11 cellular contexts compared by ENCODE assay signal in genomic region chr3:148718982-148719862, GRCh38. TPM values are rescaled to one million over a fixed set of nuclear protein-coding genes. Genes with fewer than 3 reads are reported as not detected.
DNase-seq lines count a peak whose midpoint lies in the region; ATAC-seq and TF ChIP-seq lines count a peak whose summit lies in the region.
"Had no signal": no experiment of that assay in that cellular context is flagged by ENCODE, and none has a peak within 500 bp of the region (broad histone marks: within the 10 kb centered on the region; RNA-seq: fewer than 3 reads in every experiment).

No MANE protein-coding gene starts in this region.

- H3K36me3 ChIP-seq in hepatocyte (replicated peaks; ENCODE audit: insufficient read depth, low read depth), result no peaks in the 10 kb centered on the region

- no peak overlapping the region for H3K4me2 ChIP-seq in hepatocyte

- ATAC-seq in SK-N-SH treated with all-trans-retinoic acid at 6 μM for 48 hours, result peak; percentile 50; the same call in 1 of the 3 replicates
- no peak for ATAC-seq in HG03571 (IDR thresholded peaks at IDR 0.05; ENCODE audit: unreplicated experiment)
- ATAC-seq: natural killer cell had no signal

- H3K4me1 ChIP-seq in hepatocyte (ENCODE audit: insufficient read depth), result no peaks in the 10 kb centered on the region

- H4K20me1 ChIP-seq in hepatocyte (ENCODE audit: insufficient read depth, poor library complexity, severe bottlenecking), result no peaks in the 10 kb centered on the region

- 53% methylated on average over 7 of the region's 7 CpGs for WGBS in hepatocyte (ENCODE audit: low lambda C conversion rate, missing lambda C conversion rate)

- no peak overlapping the region for H2AFZ ChIP-seq in hepatocyte

- no peak overlapping the region for H3K27ac ChIP-seq in hepatocyte

- no peaks in the 10 kb centered on the region for H3K9me2 ChIP-seq in hepatocyte (replicated peaks; ENCODE audit: insufficient read depth)

- no peaks in the 10 kb centered on the region for H3K9me3 ChIP-seq in hepatocyte (ENCODE audit: low read depth)

- TF ChIP-seq CTCF in hepatocyte (IDR thresholded peaks at IDR 0.05; ENCODE audit: poor library complexity), result peak; percentile 69

- DNase-seq in A172 (ENCODE audit: low spot score) (peak; percentile 18), GM03348 (ENCODE audit: low spot score) (peak; percentile 26), hepatocyte (ENCODE audit: low spot score) (peak; percentile 21), activated gamma-delta T cell (lab: John Stamatoyannopoulos, UW) (no peak), NCI-H226 (no peak), foreskin melanocyte (no peak)
- DNase-seq: GOT3, natural killer cell, NCI-H1930 had no signal

- H3K4me3 ChIP-seq in hepatocyte, result no peak overlapping the region

- H3K79me2 ChIP-seq in hepatocyte, result no peaks in the 10 kb centered on the region

- no peaks in the 10 kb centered on the region for H3K27me3 ChIP-seq in hepatocyte

TF ChIP-seq in SK-N-SH treated with all-trans-retinoic acid at 6 μM for 48 hours, 23 proteins besides CTCF, POLR2A, EP300 and RAD21:
- TF ChIP-seq TOX (CRISPR knock-in tag; IDR thresholded peaks at IDR 0.05; ENCODE audit: borderline replicate concordance), result no peak
- no peak for TF ChIP-seq SNAI2 (CRISPR knock-in tag; IDR thresholded peaks at IDR 0.05)
- TF ChIP-seq ZNF565 (CRISPR knock-in tag; conservative IDR thresholded peaks at IDR 0.05; ENCODE audit: low read depth), result no peak
- no peak for TF ChIP-seq ZFP30 (CRISPR knock-in tag; IDR thresholded peaks at IDR 0.05)
- TF ChIP-seq ISL1 (CRISPR knock-in tag; IDR thresholded peaks at IDR 0.05), result no peak
- TF ChIP-seq CSDC2 (CRISPR knock-in tag; IDR thresholded peaks at IDR 0.05), result no peak

RNA-seq across cellular contexts. Expression of gene AGTR1, which starts 21.5 kb away (rescaled TPM):
- total RNA-seq in A172 (2014; rRNA removed; shearing (Covaris generic)), result not detected in 2 replicates
- 8.0 and 11.2 TPM in 2 replicates for total RNA-seq in hepatocyte
- polyA plus RNA-seq in hepatocyte, result 6.1 and 10.9 TPM in 2 replicates
- total RNA-seq: natural killer cell had no signal

Comparison
In these comparisons a context has a peak if more than half of its experiments do, and no peak if none do; other contexts are left out.
1. DNase-seq: peak in A172 (single experiment), GM03348 (single experiment) and hepatocyte (single experiment); none in activated gamma-delta T cell (single experiment), NCI-H226 (single experiment) and foreskin melanocyte (single experiment).